Comparison of ENCODE assay signal across 23 cellular contexts in the genomic region with DNA sequence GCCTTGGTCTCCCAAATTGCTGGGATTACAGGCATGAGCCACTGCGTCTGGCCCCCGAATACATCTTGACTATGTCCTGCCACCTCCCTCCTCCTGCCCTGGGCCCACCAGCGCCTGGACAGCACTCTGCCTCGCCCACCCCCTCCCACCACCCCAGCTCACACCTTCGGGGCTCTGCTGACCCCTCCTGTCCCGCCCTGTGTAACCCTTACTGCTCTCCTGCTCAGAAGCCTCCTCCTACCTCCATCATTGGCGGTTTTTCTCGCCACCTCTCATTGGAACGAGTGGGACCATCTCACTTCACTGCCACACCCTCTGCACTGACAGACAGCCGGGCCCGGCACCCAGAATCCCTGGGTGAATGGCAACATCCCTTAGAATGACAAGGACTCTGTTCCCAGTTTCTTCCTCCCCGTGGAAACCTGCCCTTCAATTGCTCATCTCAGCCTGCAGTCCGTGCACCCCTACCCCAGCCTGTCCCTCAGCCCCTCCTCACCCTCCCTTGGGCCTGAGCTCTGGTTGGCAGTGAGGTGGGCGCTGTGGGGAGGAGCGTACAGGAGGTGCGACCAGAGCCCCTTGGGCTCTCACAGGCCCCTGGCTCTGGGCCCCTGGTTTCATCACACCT. TPM values are rescaled to one million over a fixed set of nuclear protein-coding genes. Genes with fewer than 3 reads are reported as not detected.
DNase-seq lines count a peak whose midpoint lies in the region; ATAC-seq, FAIRE-seq and TF ChIP-seq lines count a peak whose summit lies in the region.
"Had no signal": no experiment of that assay in that cellular context is flagged by ENCODE, and none has a peak within 500 bp of the region (broad histone marks: within the 10 kb centered on the region; RNA-seq: fewer than 3 reads in every experiment).

No MANE protein-coding gene starts in this region.

- H3K27ac Mint-ChIP-seq in activated CD8-positive, alpha-beta memory T cell treated with anti-CD3 and anti-CD28 coated beads, Interleukin-2, amount 10 ng/mL, durations not matched to agents 7 days and 5 days: peak overlapping the region; percentile 1
- peak overlapping the region; percentile 90 for H3K27ac Mint-ChIP-seq in neural progenitor cell
- H3K27ac Mint-ChIP-seq: CD4-positive, alpha-beta T cell had no signal

- H3K4me2 ChIP-seq in H1 (ENCODE audit: insufficient read depth in 1 of 2, low read depth in 2 of 2, low read length in 2 of 2) (no peak overlapping the region), neural progenitor cell (no peak overlapping the region), smooth muscle cell (no peak overlapping the region)
- H3K4me2 ChIP-seq: A549 had no signal

- H2BK5ac ChIP-seq in H1 (ENCODE audit: low read depth, low read length): no peak overlapping the region

- H3K9me3 Mint-ChIP-seq in activated CD8-positive, alpha-beta memory T cell treated with anti-CD3 and anti-CD28 coated beads, Interleukin-2, amount 10 ng/mL, durations not matched to agents 7 days and 5 days (ENCODE audit: low read depth): no peaks in the 10 kb centered on the region
- H3K9me3 Mint-ChIP-seq in neural progenitor cell: peaks cover 2% of the 10 kb centered on the region
- H3K9me3 Mint-ChIP-seq: CD4-positive, alpha-beta T cell had no signal

- no peak overlapping the region for H2AFZ ChIP-seq in H1 (ENCODE audit: low read length)
- H2AFZ ChIP-seq in neural progenitor cell (replicated peaks): no peak overlapping the region
- no peak overlapping the region for H2AFZ ChIP-seq in smooth muscle cell (ENCODE audit: low read depth)

- H2BK15ac ChIP-seq in H1 (ENCODE audit: low read length): no peak overlapping the region

- TF ChIP-seq POLR2A in H1 (IDR thresholded peaks at IDR 0.05; ENCODE audit: control extremely low read depth in 1 of 2, low read depth in 2 of 2, low read length in 2 of 2): no peak

- no peak overlapping the region for H2BK12ac ChIP-seq in H1 (ENCODE audit: low read depth, low read length)

- no peak overlapping the region for H4K8ac ChIP-seq in H1 (ENCODE audit: extremely low read depth, insufficient read depth, low read length)

- no peak overlapping the region for H3K4me3 Mint-ChIP-seq in activated CD8-positive, alpha-beta memory T cell treated with anti-CD3 and anti-CD28 coated beads, Interleukin-2, amount 10 ng/mL, durations not matched to agents 7 days and 5 days
- H3K4me3 Mint-ChIP-seq in neural progenitor cell: no peak overlapping the region
- H3K4me3 Mint-ChIP-seq: CD4-positive, alpha-beta T cell had no signal

- H4K20me1 ChIP-seq in H1 (replicated peaks in 1 of 2; ENCODE audit: control insufficient read depth in 1 of 2, insufficient read depth in 2 of 2, low read length in 2 of 2): no peaks in the 10 kb centered on the region
- H4K20me1 ChIP-seq in neural progenitor cell (ENCODE audit: low read depth): no peaks in the 10 kb centered on the region
- H4K20me1 ChIP-seq in smooth muscle cell (ENCODE audit: low read depth): no peaks in the 10 kb centered on the region

- H3F3A ChIP-seq in neural progenitor cell (ENCODE audit: low read depth): no peaks in the 10 kb centered on the region
- H3F3A ChIP-seq in smooth muscle cell (ENCODE audit: low read depth): no peaks in the 10 kb centered on the region

- H3K23me2 ChIP-seq in H1 (ENCODE audit: low read depth, low read length): no peaks in the 10 kb centered on the region

- ATAC-seq in activated CD8-positive, alpha-beta memory T cell treated with anti-CD3 and anti-CD28 coated beads, Interleukin-2, amount 10 ng/mL, durations not matched to agents 7 days and 5 days: no peak
- no peak for ATAC-seq in GM21367 (IDR thresholded peaks at IDR 0.05; ENCODE audit: unreplicated experiment)
- ATAC-seq: A549 had no signal

- H3K4ac ChIP-seq in H1 (replicated peaks; ENCODE audit: insufficient read length, low read depth, low read length): no peak overlapping the region

- no peak for FAIRE-seq in H1 (lab: Jason Lieb, UNC)
- FAIRE-seq: A549, D721Med, G401.6, GM12891, GM19239, HTR-8/SVneo had no signal

- peak overlapping the region; percentile 52 for H4K5ac ChIP-seq in H1 (ENCODE audit: insufficient read length, low read depth, low read length)

- TF ChIP-seq CTCF in H1 (IDR thresholded peaks at IDR 0.05; ENCODE audit: control extremely low read depth in 1 of 3, insufficient read depth in 1 of 3, low read depth in 1 of 3, low read length in 3 of 3): no peak
- TF ChIP-seq CTCF in neural progenitor cell (IDR thresholded peaks at IDR 0.05): no peak
- TF ChIP-seq CTCF in smooth muscle cell (IDR thresholded peaks at IDR 0.05; ENCODE audit: borderline replicate concordance, insufficient read depth, poor library complexity, severe bottlenecking): no peak

- no peak overlapping the region for H2AK5ac ChIP-seq in H1 (ENCODE audit: low read depth, low read length)

- H4K91ac ChIP-seq in H1 (replicated peaks; ENCODE audit: insufficient read length, low read length): no peak overlapping the region

- no peak for DNase-seq in activated CD8-positive, alpha-beta memory T cell treated with anti-CD3 and anti-CD28 coated beads, Interleukin-2, amount 10 ng/mL, durations not matched to agents 7 days and 5 days
- DNase-seq in activated CD8-positive, alpha-beta memory T cell treated with anti-CD3 and anti-CD28 coated beads, Interleukin-2, amount 50 U/mL, for 48 hours: no peak
- DNase-seq in H1 (ENCODE audit: low read depth in 1 of 2, low spot score in 2 of 2): no peak
- no peak for DNase-seq in neural progenitor cell (ENCODE audit: low spot score)
- no peak for DNase-seq in NOMO-1 (lab: John Stamatoyannopoulos, UW; ENCODE audit: unreplicated experiment in 2 of 2)
- no peak for DNase-seq in SIG-M5 (lab: John Stamatoyannopoulos, UW)
- no peak for DNase-seq in smooth muscle cell (lab: John Stamatoyannopoulos, UW; ENCODE audit: unreplicated experiment)
- DNase-seq: AML-193; Caco-2; CD4-positive, alpha-beta T cell; GOT3; IMR-90 had no signal

- H3K27ac ChIP-seq in H1 (ENCODE audit: low read depth, low read length) (no peak overlapping the region), neural progenitor cell (no peak overlapping the region), smooth muscle cell (ENCODE audit: low read depth) (no peak overlapping the region)
- H3K27ac ChIP-seq: 22Rv1, A549, C4-2B had no signal

- CTCF ChIA-PET in activated CD8-positive, alpha-beta memory T cell treated with anti-CD3 and anti-CD28 coated beads, Interleukin-2, amount 10 ng/mL, durations not matched to agents 7 days and 5 days (lab: Charles Lee): no interaction called here
- CTCF ChIA-PET in H1 (lab: Charles Lee; ENCODE audit: partially characterized antibody): interaction anchor here (1.0 kb wide), 1 partner anchor 57 kb away, joined by 3 read pairs; no protein-coding TSS in a partner anchor

- peak; percentile 6 to 8; a peak in 2 of 4 replicates for TF ChIP-seq RAD21 in H1 (IDR thresholded peaks at IDR 0.05 in 1 of 2, conservative IDR thresholded peaks at IDR 0.05 in 1 of 2; ENCODE audit: low read depth in 2 of 2, low read length in 2 of 2)

- H3K4me1 Mint-ChIP-seq in activated CD8-positive, alpha-beta memory T cell treated with anti-CD3 and anti-CD28 coated beads, Interleukin-2, amount 10 ng/mL, durations not matched to agents 7 days and 5 days: no peaks in the 10 kb centered on the region
- peaks cover 8% of the 10 kb centered on the region for H3K4me1 Mint-ChIP-seq in neural progenitor cell

- no peaks in the 10 kb centered on the region for H3K36me3 Mint-ChIP-seq in activated CD8-positive, alpha-beta memory T cell treated with anti-CD3 and anti-CD28 coated beads, Interleukin-2, amount 10 ng/mL, durations not matched to agents 7 days and 5 days
- H3K36me3 Mint-ChIP-seq in neural progenitor cell: no peaks in the 10 kb centered on the region

- H3K36me3 ChIP-seq in H1 (ENCODE audit: control insufficient read depth in 2 of 4, insufficient read depth in 4 of 4, low read length in 3 of 4) (no peaks in the 10 kb centered on the region), neural progenitor cell (no peaks in the 10 kb centered on the region), smooth muscle cell (ENCODE audit: low read depth) (no peaks in the 10 kb centered on the region)
- H3K36me3 ChIP-seq: HAP-1 had no signal

- H3K27me3 ChIP-seq in H1 (replicated peaks in 1 of 4; ENCODE audit: control insufficient read depth in 3 of 4, extremely low read depth in 1 of 4, insufficient read depth in 3 of 4, low read length in 3 of 4) (no peaks in the 10 kb centered on the region), neural progenitor cell (no peaks in the 10 kb centered on the region), smooth muscle cell (ENCODE audit: low read depth) (no peaks in the 10 kb centered on the region)

- H3K18ac ChIP-seq in H1 (ENCODE audit: extremely low read depth, low read length): no peak overlapping the region; the same call in 1 of the 2 replicates

- H2BK20ac ChIP-seq in H1 (ENCODE audit: low read length): no peak overlapping the region

- H3K14ac ChIP-seq in H1 (ENCODE audit: insufficient read length): no peak overlapping the region

- no peak overlapping the region for H3K56ac ChIP-seq in H1 (replicated peaks; ENCODE audit: insufficient read length, low read depth, low read length)

- WGBS in H1 (ENCODE audit: extremely low coverage in 1 of 2, insufficient coverage in 1 of 2, insufficient read length in 1 of 2, insufficient replicate concordance in 2 of 2, low coverage in 1 of 2, low lambda C conversion rate in 2 of 2, missing lambda C conversion rate in 1 of 2), 2 experiments: 89% methylated on average over 5 of the region's 16 CpGs; no CpG with 5 or more reads in 1 of the 2 experiments
- 87% methylated on average over 10 of the region's 16 CpGs for WGBS in smooth muscle cell (ENCODE audit: low lambda C conversion rate)

- no peak overlapping the region for H3K23ac ChIP-seq in H1 (ENCODE audit: insufficient read length)

- no peak for TF ChIP-seq EP300 in H1 (IDR thresholded peaks at IDR 0.05; ENCODE audit: borderline replicate concordance in 1 of 2, low read depth in 2 of 2, low read length in 2 of 2)

- H3K79me2 ChIP-seq in H1 (ENCODE audit: control insufficient read depth in 1 of 2, insufficient read depth in 2 of 2, low read length in 2 of 2) (no peaks in the 10 kb centered on the region), neural progenitor cell (ENCODE audit: low read depth) (no peaks in the 10 kb centered on the region), smooth muscle cell (ENCODE audit: low read depth) (no peaks in the 10 kb centered on the region)

- H3K27me3 Mint-ChIP-seq in activated CD8-positive, alpha-beta memory T cell treated with anti-CD3 and anti-CD28 coated beads, Interleukin-2, amount 10 ng/mL, durations not matched to agents 7 days and 5 days: no peaks in the 10 kb centered on the region
- H3K27me3 Mint-ChIP-seq in neural progenitor cell (ENCODE audit: insufficient read depth, low read depth): peaks cover 5% of the 10 kb centered on the region
- H3K27me3 Mint-ChIP-seq: CD4-positive, alpha-beta T cell had no signal

- H3K4me1 ChIP-seq in H1 (replicated peaks in 1 of 4; ENCODE audit: control insufficient read depth in 3 of 4, insufficient read depth in 4 of 4, low read length in 3 of 4) (no peaks in the 10 kb centered on the region; a peak in 1 of 7 replicates), neural progenitor cell (no peaks in the 10 kb centered on the region), smooth muscle cell (ENCODE audit: low read depth) (no peaks in the 10 kb centered on the region)
- H3K4me1 ChIP-seq: Caco-2, HAP-1 had no signal

- H3K9ac ChIP-seq in H1 (replicated peaks in 1 of 4; ENCODE audit: extremely low read depth in 1 of 4, low read depth in 3 of 4, low read length in 3 of 4) (no peak overlapping the region), neural progenitor cell (no peak overlapping the region), smooth muscle cell (ENCODE audit: low read depth) (no peak overlapping the region)

- POLR2A ChIA-PET in H1 (lab: Charles Lee; ENCODE audit: partially characterized antibody): no interaction called here

- no peaks in the 10 kb centered on the region for H3K9me3 ChIP-seq in H1 (ENCODE audit: insufficient read depth in 2 of 2, low read depth in 1 of 2, low read length in 1 of 2)
- no peaks in the 10 kb centered on the region for H3K9me3 ChIP-seq in neural progenitor cell (ENCODE audit: low read depth)
- no peaks in the 10 kb centered on the region for H3K9me3 ChIP-seq in smooth muscle cell (replicated peaks; ENCODE audit: low read depth)
- H3K9me3 ChIP-seq: A549, Caco-2, HAP-1 had no signal

- no peaks in the 10 kb centered on the region for H3K79me1 ChIP-seq in H1 (ENCODE audit: low read depth, low read length)

- no peak overlapping the region for H2BK120ac ChIP-seq in H1 (replicated peaks; ENCODE audit: low read depth, low read length)

- H3K4me3 ChIP-seq in H1 (ENCODE audit: extremely low read depth in 1 of 4, insufficient read depth in 2 of 4, low read depth in 3 of 4, low read length in 4 of 4): no peak overlapping the region
- H3K4me3 ChIP-seq in neural progenitor cell: no peak overlapping the region
- no peak overlapping the region for H3K4me3 ChIP-seq in smooth muscle cell
- H3K4me3 ChIP-seq: A549, HAP-1 had no signal

RNA-seq across cellular contexts. Expression of a gene that starts 32.2 kb away (rescaled TPM):
- total RNA-seq in activated CD8-positive, alpha-beta memory T cell treated with anti-CD3 and anti-CD28 coated beads, Interleukin-2, amount 10 ng/mL, durations not matched to agents 7 days and 5 days: not detected
- not detected in 2 replicates for total RNA-seq in H1 (2021; fragmentation: NEBNext Ultra II Directional; extraction: Animal tissue kit (Norgen Biotek cat#: 25700))
- 0.03 TPM in 1 of 2 replicates, not detected in the other for polyA plus RNA-seq in H1 (2011; rRNA removed)
- polyA plus RNA-seq in H1 (2011; cell fraction: cytosol; rRNA removed): 0.05 TPM
- 0.03 TPM for polyA plus RNA-seq in H1 (2011; cell fraction: nucleus; rRNA removed)
- polyA plus RNA-seq in H1 (2012, experiment 1 of 2): not detected in 4 replicates
- not detected for polyA plus RNA-seq in H1 (2012, experiment 2 of 2)
- under 0.01 TPM for polyA plus RNA-seq in H1 (2013, experiment 1 of 2)
- not detected for polyA plus RNA-seq in H1 (2013, experiment 2 of 2)
- polyA minus RNA-seq in H1 (2011; rRNA and poly(A)+ RNA removed): 0.10 TPM in 1 of 2 replicates, not detected in the other
- polyA minus RNA-seq in H1 (2011; cell fraction: cytosol; rRNA and poly(A)+ RNA removed): not detected
- not detected for polyA minus RNA-seq in H1 (2011; cell fraction: nucleus; rRNA and poly(A)+ RNA removed)
- total RNA-seq in neural progenitor cell (ENCODE audit: low replicate concordance): not detected in 2 replicates
- total RNA-seq in smooth muscle cell: not detected in 2 replicates
- 0.48 TPM in 1 of 2 replicates, not detected in the other for polyA plus RNA-seq in smooth muscle cell
- total RNA-seq: Caco-2; CD4-positive, alpha-beta T cell; IMR-90 had no signal
- polyA plus RNA-seq: BJ, IMR-90 had no signal

RNA-seq across cellular contexts. Expression of a gene that starts 45.6 kb away (rescaled TPM):
- under 1 TPM; 0.16 to 0.53 TPM for total RNA-seq in activated CD8-positive, alpha-beta memory T cell treated with anti-CD3 and anti-CD28 coated beads, Interleukin-2, amount 10 ng/mL, durations not matched to agents 7 days and 5 days
- total RNA-seq in H1 (2021; fragmentation: NEBNext Ultra II Directional; extraction: Animal tissue kit (Norgen Biotek cat#: 25700)): 0.27 TPM in 1 of 2 replicates, not detected in the other
- 0.88 and 0.92 TPM in 2 replicates for polyA plus RNA-seq in H1 (2011; rRNA removed)
- 0.25 TPM for polyA plus RNA-seq in H1 (2011; cell fraction: cytosol; rRNA removed)
- 0.40 TPM for polyA plus RNA-seq in H1 (2011; cell fraction: nucleus; rRNA removed)
- polyA plus RNA-seq in H1 (2012, experiment 1 of 2): 0.15 to 0.61 TPM (median 0.48 TPM) in 4 replicates
- polyA plus RNA-seq in H1 (2012, experiment 2 of 2): 0.38 TPM
- polyA plus RNA-seq in H1 (2013, experiment 1 of 2): 0.41 TPM
- 0.39 TPM for polyA plus RNA-seq in H1 (2013, experiment 2 of 2)
- polyA minus RNA-seq in H1 (2011; rRNA and poly(A)+ RNA removed): 0.32 and 0.66 TPM in 2 replicates
- polyA minus RNA-seq in H1 (2011; cell fraction: cytosol; rRNA and poly(A)+ RNA removed): not detected
- 1.2 TPM for polyA minus RNA-seq in H1 (2011; cell fraction: nucleus; rRNA and poly(A)+ RNA removed)
- 0.34 TPM in 1 of 2 replicates, not detected in the other for total RNA-seq in neural progenitor cell (ENCODE audit: low replicate concordance)
- total RNA-seq in smooth muscle cell: 0.09 and 1.5 TPM in 2 replicates
- 0.30 and 1.7 TPM in 2 replicates for polyA plus RNA-seq in smooth muscle cell
- total RNA-seq: CD4-positive, alpha-beta T cell; IMR-90 had no signal
- polyA plus RNA-seq: A549 had no signal
